ENCODE assay signal across 3 cellular contexts in the genomic region with DNA sequence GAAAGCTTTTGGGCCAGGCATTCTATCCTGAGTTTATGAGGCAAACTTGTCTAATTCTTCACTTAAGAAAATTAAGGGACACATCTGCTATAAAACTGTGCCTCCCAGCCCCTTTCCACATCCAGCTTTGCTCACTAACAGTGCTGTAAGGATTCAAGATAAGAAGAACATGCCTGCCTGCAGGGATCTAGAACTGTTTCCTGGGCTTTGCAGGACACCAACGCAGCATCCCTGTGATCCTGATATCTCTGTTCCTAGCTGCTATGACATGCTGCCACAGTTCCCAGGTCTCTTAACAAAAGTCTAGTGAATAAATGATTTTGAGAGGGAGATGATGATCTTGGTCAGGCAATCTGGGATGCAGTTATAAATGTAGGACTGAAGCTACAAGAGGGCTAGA.
A peak's percentile ranks its signal among the peaks of the same experiment; 100 is the strongest.
TF ChIP-seq lines count a peak whose summit lies in the region.

No MANE protein-coding gene starts in this region.

TF ChIP-seq in GM23338, 12 proteins besides CTCF, POLR2A, EP300 and RAD21:
- no peak for TF ChIP-seq EZH2phosphoT487 (IDR thresholded peaks at IDR 0.05; ENCODE audit: unreplicated experiment)

TF ChIP-seq in SK-N-SH, 30 proteins besides CTCF, POLR2A, EP300 and RAD21:
- TF ChIP-seq FOSL2 (IDR thresholded peaks at IDR 0.05; ENCODE audit: borderline replicate concordance, low read depth) = no peak
- no peak for TF ChIP-seq YY1 (IDR thresholded peaks at IDR 0.05; ENCODE audit: low read depth)
- no peak for TF ChIP-seq TCF12 (IDR thresholded peaks at IDR 0.05)
- peak; percentile 12 for TF ChIP-seq CHD2 (IDR thresholded peaks at IDR 0.05; ENCODE audit: low read length, partially characterized antibody)
- TF ChIP-seq, protein P1, sequence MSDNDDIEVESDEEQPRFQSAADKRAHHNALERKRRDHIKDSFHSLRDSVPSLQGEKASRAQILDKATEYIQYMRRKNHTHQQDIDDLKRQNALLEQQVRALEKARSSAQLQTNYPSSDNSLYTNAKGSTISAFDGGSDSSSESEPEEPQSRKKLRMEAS (IDR thresholded peaks at IDR 0.05; ENCODE audit: low read depth) = no peak
- no peak for TF ChIP-seq FOXJ3 (CRISPR knock-in tag; IDR thresholded peaks at IDR 0.05)
- TF ChIP-seq GABPA (IDR thresholded peaks at IDR 0.05; ENCODE audit: low read depth) = no peak
- TF ChIP-seq RCOR1 (IDR thresholded peaks at IDR 0.05; ENCODE audit: low read length) = no peak
- no peak for TF ChIP-seq MXI1 (IDR thresholded peaks at IDR 0.05; ENCODE audit: low read depth, low read length)
- TF ChIP-seq, protein P2, sequence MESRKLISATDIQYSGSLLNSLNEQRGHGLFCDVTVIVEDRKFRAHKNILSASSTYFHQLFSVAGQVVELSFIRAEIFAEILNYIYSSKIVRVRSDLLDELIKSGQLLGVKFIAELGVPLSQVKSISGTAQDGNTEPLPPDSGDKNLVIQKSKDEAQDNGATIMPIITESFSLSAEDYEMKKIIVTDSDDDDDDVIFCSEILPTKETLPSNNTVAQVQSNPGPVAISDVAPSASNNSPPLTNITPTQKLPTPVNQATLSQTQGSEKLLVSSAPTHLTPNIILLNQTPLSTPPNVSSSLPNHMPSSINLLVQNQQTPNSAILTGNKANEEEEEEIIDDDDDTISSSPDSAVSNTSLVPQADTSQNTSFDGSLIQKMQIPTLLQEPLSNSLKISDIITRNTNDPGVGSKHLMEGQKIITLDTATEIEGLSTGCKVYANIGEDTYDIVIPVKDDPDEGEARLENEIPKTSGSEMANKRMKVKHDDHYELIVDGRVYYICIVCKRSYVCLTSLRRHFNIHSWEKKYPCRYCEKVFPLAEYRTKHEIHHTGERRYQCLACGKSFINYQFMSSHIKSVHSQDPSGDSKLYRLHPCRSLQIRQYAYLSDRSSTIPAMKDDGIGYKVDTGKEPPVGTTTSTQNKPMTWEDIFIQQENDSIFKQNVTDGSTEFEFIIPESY (IDR thresholded peaks at IDR 0.05; ENCODE audit: borderline replicate concordance, low read depth) = no peak
- peak; percentile 59; the same call in 1 of the 2 replicates for TF ChIP-seq GATA2 (CRISPR knock-in tag; IDR thresholded peaks at IDR 0.05)
- TF ChIP-seq, protein P3, sequence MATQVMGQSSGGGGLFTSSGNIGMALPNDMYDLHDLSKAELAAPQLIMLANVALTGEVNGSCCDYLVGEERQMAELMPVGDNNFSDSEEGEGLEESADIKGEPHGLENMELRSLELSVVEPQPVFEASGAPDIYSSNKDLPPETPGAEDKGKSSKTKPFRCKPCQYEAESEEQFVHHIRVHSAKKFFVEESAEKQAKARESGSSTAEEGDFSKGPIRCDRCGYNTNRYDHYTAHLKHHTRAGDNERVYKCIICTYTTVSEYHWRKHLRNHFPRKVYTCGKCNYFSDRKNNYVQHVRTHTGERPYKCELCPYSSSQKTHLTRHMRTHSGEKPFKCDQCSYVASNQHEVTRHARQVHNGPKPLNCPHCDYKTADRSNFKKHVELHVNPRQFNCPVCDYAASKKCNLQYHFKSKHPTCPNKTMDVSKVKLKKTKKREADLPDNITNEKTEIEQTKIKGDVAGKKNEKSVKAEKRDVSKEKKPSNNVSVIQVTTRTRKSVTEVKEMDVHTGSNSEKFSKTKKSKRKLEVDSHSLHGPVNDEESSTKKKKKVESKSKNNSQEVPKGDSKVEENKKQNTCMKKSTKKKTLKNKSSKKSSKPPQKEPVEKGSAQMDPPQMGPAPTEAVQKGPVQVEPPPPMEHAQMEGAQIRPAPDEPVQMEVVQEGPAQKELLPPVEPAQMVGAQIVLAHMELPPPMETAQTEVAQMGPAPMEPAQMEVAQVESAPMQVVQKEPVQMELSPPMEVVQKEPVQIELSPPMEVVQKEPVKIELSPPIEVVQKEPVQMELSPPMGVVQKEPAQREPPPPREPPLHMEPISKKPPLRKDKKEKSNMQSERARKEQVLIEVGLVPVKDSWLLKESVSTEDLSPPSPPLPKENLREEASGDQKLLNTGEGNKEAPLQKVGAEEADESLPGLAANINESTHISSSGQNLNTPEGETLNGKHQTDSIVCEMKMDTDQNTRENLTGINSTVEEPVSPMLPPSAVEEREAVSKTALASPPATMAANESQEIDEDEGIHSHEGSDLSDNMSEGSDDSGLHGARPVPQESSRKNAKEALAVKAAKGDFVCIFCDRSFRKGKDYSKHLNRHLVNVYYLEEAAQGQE (IDR thresholded peaks at IDR 0.05; ENCODE audit: low read depth, low read length) = no peak
- TF ChIP-seq JUND (IDR thresholded peaks at IDR 0.05) = no peak
- TF ChIP-seq RXRA (IDR thresholded peaks at IDR 0.05; ENCODE audit: borderline replicate concordance, low read depth) = no peak
- TF ChIP-seq, protein P4, sequence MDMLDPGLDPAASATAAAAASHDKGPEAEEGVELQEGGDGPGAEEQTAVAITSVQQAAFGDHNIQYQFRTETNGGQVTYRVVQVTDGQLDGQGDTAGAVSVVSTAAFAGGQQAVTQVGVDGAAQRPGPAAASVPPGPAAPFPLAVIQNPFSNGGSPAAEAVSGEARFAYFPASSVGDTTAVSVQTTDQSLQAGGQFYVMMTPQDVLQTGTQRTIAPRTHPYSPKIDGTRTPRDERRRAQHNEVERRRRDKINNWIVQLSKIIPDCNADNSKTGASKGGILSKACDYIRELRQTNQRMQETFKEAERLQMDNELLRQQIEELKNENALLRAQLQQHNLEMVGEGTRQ (IDR thresholded peaks at IDR 0.05; ENCODE audit: borderline replicate concordance, low read depth, low read length) = no peak
TF ChIP-seq in SK-N-SH: peak in this region for 2.

TF ChIP-seq in H1, 55 proteins besides CTCF, POLR2A, EP300 and RAD21:
- TF ChIP-seq SUZ12 (IDR thresholded peaks at IDR 0.05; ENCODE audit: low read length) (no peak), SP4 (IDR thresholded peaks at IDR 0.05; ENCODE audit: low read length) (no peak), FOSL1 (IDR thresholded peaks at IDR 0.05; ENCODE audit: insufficient read depth, low read depth, low read length) (no peak), SIN3A (conservative IDR thresholded peaks at IDR 0.05 in 1 of 2, IDR thresholded peaks at IDR 0.05 in 1 of 2; ENCODE audit: low read depth in 1 of 2, low read length in 2 of 2) (no peak), JUND (IDR thresholded peaks at IDR 0.05; ENCODE audit: low read length) (no peak), CEBPB (IDR thresholded peaks at IDR 0.05; ENCODE audit: low read depth, low read length) (no peak), EZH2 (IDR thresholded peaks at IDR 0.05; ENCODE audit: low read depth, low read length, severe bottlenecking) (no peak), RXRA (IDR thresholded peaks at IDR 0.05; ENCODE audit: insufficient read depth, low read depth, low read length) (no peak), POLR2AphosphoS5 (IDR thresholded peaks at IDR 0.05; ENCODE audit: low read depth, low read length) (no peak), TBP (IDR thresholded peaks at IDR 0.05; ENCODE audit: low read depth, low read length) (no peak), CBX8 (IDR thresholded peaks at IDR 0.05; ENCODE audit: borderline replicate concordance, low read depth, low read length) (no peak), CHD1 (IDR thresholded peaks at IDR 0.05; ENCODE audit: low read depth, low read length) (no peak), GTF2F1 (IDR thresholded peaks at IDR 0.05; ENCODE audit: borderline replicate concordance, low read depth, low read length) (no peak), KDM1A (IDR thresholded peaks at IDR 0.05; ENCODE audit: borderline replicate concordance, low read length) (no peak), SIX5 (IDR thresholded peaks at IDR 0.05; ENCODE audit: low read depth, low read length) (no peak), RFX5 (IDR thresholded peaks at IDR 0.05; ENCODE audit: borderline replicate concordance, low read depth, low read length) (no peak)
- TF ChIP-seq, protein P1 (IDR thresholded peaks at IDR 0.05) = no peak
